Comparison of ENCODE assay signal across 1 cellular context in the genomic region with DNA sequence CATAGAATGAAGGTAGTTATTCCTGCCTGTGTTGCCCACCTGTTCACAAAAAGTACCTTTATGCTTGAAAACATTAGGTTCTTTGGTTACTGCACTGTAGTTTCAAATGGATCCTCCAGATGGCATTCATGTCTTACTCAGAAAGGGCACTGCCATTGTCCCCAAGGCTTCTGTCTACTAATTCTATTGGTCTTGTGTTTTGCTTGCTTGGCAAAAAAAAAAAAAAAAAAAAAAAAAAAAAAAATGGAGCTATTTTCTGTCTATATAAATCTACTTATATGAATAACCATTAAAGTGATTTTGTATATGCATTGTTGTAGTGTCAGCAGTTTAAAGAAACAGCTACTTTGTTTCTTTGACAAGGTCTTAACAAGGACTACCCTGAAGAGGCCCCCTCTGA.
TF ChIP-seq lines count a peak whose summit lies in the region.

No MANE protein-coding gene starts in this region.

TF ChIP-seq in IMR-90, 13 proteins besides CTCF, POLR2A, EP300 and RAD21 (continued from another document):
- TF ChIP-seq RFX5 (IDR thresholded peaks at IDR 0.05; ENCODE audit: low read depth, low read length): no peak
- no peak for TF ChIP-seq MXI1 (IDR thresholded peaks at IDR 0.05; ENCODE audit: borderline replicate concordance, low read depth, low read length)
- peak; percentile 71 for TF ChIP-seq MAFK (IDR thresholded peaks at IDR 0.05; ENCODE audit: low read depth, low read length)
- TF ChIP-seq RCOR1 (IDR thresholded peaks at IDR 0.05; ENCODE audit: insufficient replicate concordance, low read length): no peak
- no peak for TF ChIP-seq MAZ (IDR thresholded peaks at IDR 0.05; ENCODE audit: borderline replicate concordance, low read depth, low read length)
